In the genomic region with DNA sequence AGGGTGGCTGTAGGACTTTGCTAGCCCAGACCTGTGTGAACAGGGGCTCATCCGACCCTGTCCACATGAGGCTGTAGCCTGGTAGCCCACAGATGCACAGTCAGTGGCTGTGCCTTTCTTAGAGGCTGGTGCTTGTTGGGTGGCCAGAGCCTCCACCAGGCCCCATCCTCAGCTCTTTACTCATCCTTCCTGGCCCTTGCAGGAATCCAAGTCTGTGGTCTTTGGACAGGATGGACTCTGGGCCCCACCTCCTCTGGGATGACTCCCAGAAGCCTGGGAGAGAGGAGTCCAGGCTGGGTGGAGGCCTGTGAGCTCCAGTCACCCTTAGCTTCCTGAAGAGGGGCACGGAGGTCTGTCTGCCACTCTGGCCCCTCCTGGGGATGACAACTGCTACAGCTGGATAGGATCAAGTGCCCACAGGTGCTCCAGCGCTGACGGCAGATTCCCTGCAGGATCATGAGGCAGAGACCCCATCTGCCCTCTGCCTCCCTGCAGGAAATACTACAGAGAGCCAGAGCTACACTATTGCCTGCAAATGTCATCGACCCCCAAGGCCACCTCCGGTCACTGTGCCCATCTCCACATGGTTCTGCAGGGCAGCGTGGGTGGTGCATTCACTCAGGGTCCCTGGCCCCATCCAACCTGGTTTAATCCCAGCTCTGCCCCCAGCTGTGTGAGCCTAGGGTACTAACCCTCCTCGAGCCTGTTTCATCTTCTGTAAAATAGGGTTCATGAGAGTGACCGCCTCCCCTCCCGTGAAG, we compare ENCODE assay signal across 12 cellular contexts.
A peak's percentile ranks its signal among the peaks of the same experiment; 100 is the strongest.
DNase-seq lines count a peak whose midpoint lies in the region; ATAC-seq, FAIRE-seq and TF ChIP-seq lines count a peak whose summit lies in the region.
"Had no signal": no experiment of that assay in that cellular context is flagged by ENCODE, and none has a peak within 500 bp of the region (broad histone marks: within the 10 kb centered on the region; RNA-seq: fewer than 3 reads in every experiment).

No MANE protein-coding gene starts in this region.

- peak; percentile 44 for DNase-seq in SK-N-SH
- peak; percentile 9 for DNase-seq in activated B cell treated with CpG ODN at 0.5 μM for 24 hours
- DNase-seq in heart right ventricle, result peak in 1 of 2 donors; percentile 4
- peak; percentile 17 for DNase-seq in stomach
- DNase-seq in effector memory CD8-positive, alpha-beta T cell, result no peak
- DNase-seq in GM12892 (ENCODE audit: insufficient read length), result no peak
- no peak for DNase-seq in SK-N-DZ (ENCODE audit: low spot score)

- CTCF ChIA-PET in SK-N-SH (lab: Yijun Ruan, JAX) (interaction anchor here (0.6 to 16.7 kb wide), 52 partner anchors 9 to 424 kb away, joined by 3 to 337 read pairs (median 7); partner anchors contain the start of gene GDF10), activated B cell treated with CpG ODN at 0.5 μM for 24 hours (lab: Charles Lee) (interaction anchor here (1.2 to 3.2 kb wide), 6 partner anchors 13 to 315 kb away, joined by 3 to 53 read pairs (median 3); no protein-coding TSS in a partner anchor)

- no peaks in the 10 kb centered on the region for H3K36me3 ChIP-seq in SK-N-SH (replicated peaks in 1 of 2; ENCODE audit: control insufficient read depth in 1 of 2, insufficient read depth in 2 of 2, low read length in 1 of 2)
- H3K36me3 ChIP-seq in heart right ventricle, result no peaks in the 10 kb centered on the region
- no peaks in the 10 kb centered on the region for H3K36me3 ChIP-seq in stomach
- H3K36me3 ChIP-seq: SJCRH30 had no signal

- H4K20me1 ChIP-seq in SK-N-SH (ENCODE audit: insufficient read depth), result no peaks in the 10 kb centered on the region

- intact Hi-C loops in activated B cell treated with CpG ODN at 0.5 μM for 24 hours (cut with micrococcal nuclease), result no loop called here
- intact Hi-C loops in heart right ventricle (cut with DNase I), result loop anchor here in 4 of 10 donors (2.0 to 5.0 kb wide), 2 partner anchors 287 kb away; no protein-coding TSS in a partner anchor
- intact Hi-C loops in stomach (cut with DNase I; ENCODE audit: low total_unique reads), result loop anchor here (5.0 kb wide), 1 partner anchor 292 kb away; no protein-coding TSS in a partner anchor

- no peak for FAIRE-seq in GM12892 (lab: Jason Lieb, UNC)

- 0 out of 2 replicates have a peak overlapping the region, but pooled peaks have one; percentile 29 for H3K4me2 ChIP-seq in SK-N-SH
- H3K4me2 ChIP-seq: KMS-11, smooth muscle cell had no signal

- H3K4me3 ChIP-seq in SK-N-SH (ENCODE audit: low read depth in 2 of 2, low read length in 1 of 2) (no peak overlapping the region), heart right ventricle (no peak overlapping the region), stomach (no peak overlapping the region)
- H3K4me3 ChIP-seq: SJCRH30, smooth muscle cell had no signal

- no peak overlapping the region for H3K4me3 Mint-ChIP-seq in activated B cell treated with CpG ODN at 0.5 μM for 24 hours
- no peak overlapping the region for H3K4me3 Mint-ChIP-seq in effector memory CD8-positive, alpha-beta T cell
- H3K4me3 Mint-ChIP-seq: activated naive CD4-positive, alpha-beta T cell treated with anti-CD3 and anti-CD28 coated beads, Interleukin-2, amount 50 U/mL, for 24 hours had no signal

- H3K4me1 ChIP-seq in SK-N-SH (ENCODE audit: control insufficient read depth in 1 of 2, insufficient read depth in 2 of 2, low read depth in 1 of 2, low read length in 1 of 2) (peaks cover 0 to 53% of the 10 kb centered on the region in 2 experiments; a peak in 1 of 4 replicates), heart right ventricle (peaks cover 0 to 15% (median 0%) of the 10 kb centered on the region in 9 donors), stomach (no peaks in the 10 kb centered on the region)
- H3K4me1 ChIP-seq: SJCRH30 had no signal

- H3K27me3 ChIP-seq in SK-N-SH (ENCODE audit: insufficient read depth), result no peaks in the 10 kb centered on the region
- no peaks in the 10 kb centered on the region for H3K27me3 ChIP-seq in heart right ventricle
- H3K27me3 ChIP-seq in stomach, result no peaks in the 10 kb centered on the region
- H3K27me3 ChIP-seq: SJCRH30 had no signal

- no peaks in the 10 kb centered on the region for H3F3A ChIP-seq in SK-N-SH (replicated peaks; ENCODE audit: insufficient read depth)

- TF ChIP-seq EP300 in SK-N-SH (IDR thresholded peaks at IDR 0.05; ENCODE audit: borderline replicate concordance in 1 of 2, low read depth in 1 of 2, low read length in 1 of 2), result peak in 1 of 2 experiments; percentile 69; a peak in 1 of 4 replicates
- TF ChIP-seq EP300 in stomach (IDR thresholded peaks at IDR 0.05), result no peak

- H3K9me3 Mint-ChIP-seq in activated B cell treated with CpG ODN at 0.5 μM for 24 hours, result no peaks in the 10 kb centered on the region
- no peaks in the 10 kb centered on the region for H3K9me3 Mint-ChIP-seq in effector memory CD8-positive, alpha-beta T cell
- H3K9me3 Mint-ChIP-seq: activated naive CD4-positive, alpha-beta T cell treated with anti-CD3 and anti-CD28 coated beads, Interleukin-2, amount 50 U/mL, for 24 hours had no signal

- H3K4me1 Mint-ChIP-seq in activated B cell treated with CpG ODN at 0.5 μM for 24 hours, result no peaks in the 10 kb centered on the region
- H3K4me1 Mint-ChIP-seq in effector memory CD8-positive, alpha-beta T cell (ENCODE audit: low read depth in 2 of 2), result peaks cover 0 to 4% of the 10 kb centered on the region in 2 donors

- H3K27ac Mint-ChIP-seq in activated B cell treated with CpG ODN at 0.5 μM for 24 hours, result no peak overlapping the region
- H3K27ac Mint-ChIP-seq in effector memory CD8-positive, alpha-beta T cell, result no peak overlapping the region
- H3K27ac Mint-ChIP-seq: activated naive CD4-positive, alpha-beta T cell treated with anti-CD3 and anti-CD28 coated beads, Interleukin-2, amount 50 U/mL, for 24 hours had no signal

- no peak for TF ChIP-seq POLR2A in stomach (IDR thresholded peaks at IDR 0.05)
- TF ChIP-seq POLR2A in GM12892 (IDR thresholded peaks at IDR 0.05; ENCODE audit: low read depth, low read length), result no peak

- TF ChIP-seq CTCF in SK-N-SH (IDR thresholded peaks at IDR 0.05) (no peak), activated B cell treated with CpG ODN at 0.5 μM for 24 hours (IDR thresholded peaks at IDR 0.05) (no peak), heart right ventricle (IDR thresholded peaks at IDR 0.05) (no peak), stomach (IDR thresholded peaks at IDR 0.05) (no peak)

- H3K9me3 ChIP-seq in SK-N-SH (no peaks in the 10 kb centered on the region), heart right ventricle (peaks cover 0 to 5% (median 0%) of the 10 kb centered on the region in 11 donors), stomach (no peaks in the 10 kb centered on the region)
- H3K9me3 ChIP-seq: SJCRH30 had no signal

- 40% methylated on average over 3 of the region's 10 CpGs for WGBS in SK-N-SH (ENCODE audit: low lambda C conversion rate)
- 76 to 78% methylated on average over 10 of the region's 10 CpGs for WGBS in heart right ventricle, 2 donors
- WGBS in stomach, 5 donors, result 76 to 89% (median 78%) methylated on average over 7 to 10 of the region's 10 CpGs

- no peaks in the 10 kb centered on the region for H3K27me3 Mint-ChIP-seq in activated B cell treated with CpG ODN at 0.5 μM for 24 hours
- H3K27me3 Mint-ChIP-seq in effector memory CD8-positive, alpha-beta T cell, result peaks cover 0 to 1% of the 10 kb centered on the region in 2 donors
- H3K27me3 Mint-ChIP-seq: activated naive CD4-positive, alpha-beta T cell treated with anti-CD3 and anti-CD28 coated beads, Interleukin-2, amount 50 U/mL, for 24 hours had no signal

- no peak overlapping the region for H3K9ac ChIP-seq in SK-N-SH
- H3K9ac ChIP-seq: KMS-11 had no signal

- peak; percentile 18; the same call in 1 of the 2 replicates for TF ChIP-seq RAD21 in SK-N-SH (IDR thresholded peaks at IDR 0.05; ENCODE audit: low read length)

- H3K36me3 Mint-ChIP-seq in activated B cell treated with CpG ODN at 0.5 μM for 24 hours (ENCODE audit: low read depth), result no peaks in the 10 kb centered on the region
- no peaks in the 10 kb centered on the region for H3K36me3 Mint-ChIP-seq in effector memory CD8-positive, alpha-beta T cell (ENCODE audit: insufficient read depth)
- H3K36me3 Mint-ChIP-seq: activated naive CD4-positive, alpha-beta T cell treated with anti-CD3 and anti-CD28 coated beads, Interleukin-2, amount 50 U/mL, for 24 hours had no signal

- no peak overlapping the region for H2AFZ ChIP-seq in SK-N-SH (ENCODE audit: low read depth)

- no peaks in the 10 kb centered on the region for H3K79me2 ChIP-seq in SK-N-SH (ENCODE audit: insufficient read depth)

- H3K27ac ChIP-seq in SK-N-SH (ENCODE audit: low read depth in 2 of 2, low read length in 1 of 2) (peak overlapping the region in 1 of 2 experiments; percentile 84; a peak in 2 of 4 replicates), heart right ventricle (peak overlapping the region in 1 of 10 donors; percentile 12), stomach (no peak overlapping the region)
- H3K27ac ChIP-seq: KMS-11, SJCRH30 had no signal

- ATAC-seq in SK-N-SH treated with all-trans-retinoic acid at 6 μM for 48 hours (no peak; the same call in 2 of the 3 replicates), activated B cell treated with CpG ODN at 0.5 μM for 24 hours (ENCODE audit: low read depth) (no peak), heart right ventricle (peak in 5 of 8 donors; percentile 7 to 54 (median 25))
- no peak for ATAC-seq in effector memory CD8-positive, alpha-beta T cell (replicated peaks)

- H3K9me2 ChIP-seq in SK-N-SH, result no peaks in the 10 kb centered on the region

- POLR2A ChIA-PET in SK-N-SH (lab: Yijun Ruan, JAX) (interaction anchor here (0.7 to 2.9 kb wide), 3 partner anchors 9 to 261 kb away, joined by 3 to 23 read pairs (median 5); no protein-coding TSS in a partner anchor), activated B cell treated with CpG ODN at 0.5 μM for 24 hours (lab: Charles Lee) (no interaction called here)

TF ChIP-seq in SK-N-SH, 30 proteins besides CTCF, POLR2A, EP300 and RAD21 (continues in another document):
- no peak for TF ChIP-seq NRF1 (IDR thresholded peaks at IDR 0.05; ENCODE audit: low read depth, low read length)
- TF ChIP-seq USF1 (IDR thresholded peaks at IDR 0.05; ENCODE audit: borderline replicate concordance, low read depth), result no peak

TF ChIP-seq in SK-N-SH treated with all-trans-retinoic acid at 6 μM for 48 hours, 23 proteins besides CTCF, POLR2A, EP300 and RAD21 (continues in another document):
- no peak for TF ChIP-seq POU6F1 (CRISPR knock-in tag; IDR thresholded peaks at IDR 0.05; ENCODE audit: borderline replicate concordance, low read depth)
- TF ChIP-seq ARNTL (CRISPR knock-in tag; IDR thresholded peaks at IDR 0.05; ENCODE audit: borderline replicate concordance, low read depth), result no peak

Comparison
In these comparisons a context has a peak if more than half of its experiments do, and no peak if none do; other contexts are left out.
1. DNase-seq: peak in SK-N-SH (single experiment), activated B cell treated with CpG ODN at 0.5 μM for 24 hours (single experiment) and stomach (single experiment); none in effector memory CD8-positive, alpha-beta T cell (0 of 3), GM12892 (single experiment) and SK-N-DZ (single experiment).
2. ATAC-seq: peak in heart right ventricle (5 of 8); none in SK-N-SH treated with all-trans-retinoic acid at 6 μM for 48 hours (single experiment), activated B cell treated with CpG ODN at 0.5 μM for 24 hours (single experiment) and effector memory CD8-positive, alpha-beta T cell (single experiment).